ENCODE assay signal across 8 cellular contexts in the genomic region with DNA sequence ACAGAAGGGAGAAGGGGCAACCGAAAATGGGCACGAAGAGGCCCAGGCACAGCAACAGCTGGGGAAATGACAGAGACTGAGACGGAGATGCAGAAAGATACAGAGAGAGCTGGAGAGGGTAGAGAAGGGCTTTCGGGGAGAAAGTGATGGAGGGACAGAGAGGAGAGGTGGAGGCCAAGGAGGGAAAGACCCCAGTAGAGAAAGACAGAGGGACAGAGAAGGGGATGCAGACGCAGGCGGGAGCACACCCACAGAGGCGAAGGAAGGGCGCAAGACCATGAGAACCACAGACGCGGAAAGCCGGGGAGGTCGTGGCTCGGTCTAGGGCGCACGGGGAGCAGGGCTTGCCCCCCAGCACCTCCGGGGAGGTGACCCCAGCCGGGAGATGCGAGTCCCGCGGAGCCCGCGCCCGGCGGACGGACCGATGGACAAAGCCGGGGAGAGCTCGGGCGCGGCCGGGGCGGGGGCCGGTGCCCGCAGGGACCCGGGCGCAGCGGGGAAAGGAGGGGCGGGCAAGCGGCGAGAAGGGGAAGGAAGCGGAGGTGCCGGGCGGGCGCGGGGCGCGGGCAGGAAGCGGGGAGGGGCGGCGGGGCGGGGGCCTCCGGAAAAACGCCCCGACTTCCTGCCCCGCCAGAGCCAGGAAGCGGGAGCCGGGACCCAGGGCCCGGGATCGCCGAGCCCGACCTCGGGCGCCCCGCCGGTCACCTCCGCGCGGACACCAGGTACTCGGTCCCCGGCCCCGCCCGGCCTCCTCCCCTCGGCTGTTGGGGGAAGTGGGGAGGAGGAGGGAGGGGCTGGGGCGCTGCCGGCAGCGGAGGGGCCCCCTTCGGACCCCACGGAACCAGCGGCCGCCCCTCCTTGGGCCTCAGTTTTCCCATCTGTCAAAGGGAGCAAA. TPM values are rescaled to one million over a fixed set of nuclear protein-coding genes. Genes with fewer than 3 reads are reported as not detected.
DNase-seq lines count a peak whose midpoint lies in the region; ATAC-seq, FAIRE-seq and TF ChIP-seq lines count a peak whose summit lies in the region.

A gene with protein sequence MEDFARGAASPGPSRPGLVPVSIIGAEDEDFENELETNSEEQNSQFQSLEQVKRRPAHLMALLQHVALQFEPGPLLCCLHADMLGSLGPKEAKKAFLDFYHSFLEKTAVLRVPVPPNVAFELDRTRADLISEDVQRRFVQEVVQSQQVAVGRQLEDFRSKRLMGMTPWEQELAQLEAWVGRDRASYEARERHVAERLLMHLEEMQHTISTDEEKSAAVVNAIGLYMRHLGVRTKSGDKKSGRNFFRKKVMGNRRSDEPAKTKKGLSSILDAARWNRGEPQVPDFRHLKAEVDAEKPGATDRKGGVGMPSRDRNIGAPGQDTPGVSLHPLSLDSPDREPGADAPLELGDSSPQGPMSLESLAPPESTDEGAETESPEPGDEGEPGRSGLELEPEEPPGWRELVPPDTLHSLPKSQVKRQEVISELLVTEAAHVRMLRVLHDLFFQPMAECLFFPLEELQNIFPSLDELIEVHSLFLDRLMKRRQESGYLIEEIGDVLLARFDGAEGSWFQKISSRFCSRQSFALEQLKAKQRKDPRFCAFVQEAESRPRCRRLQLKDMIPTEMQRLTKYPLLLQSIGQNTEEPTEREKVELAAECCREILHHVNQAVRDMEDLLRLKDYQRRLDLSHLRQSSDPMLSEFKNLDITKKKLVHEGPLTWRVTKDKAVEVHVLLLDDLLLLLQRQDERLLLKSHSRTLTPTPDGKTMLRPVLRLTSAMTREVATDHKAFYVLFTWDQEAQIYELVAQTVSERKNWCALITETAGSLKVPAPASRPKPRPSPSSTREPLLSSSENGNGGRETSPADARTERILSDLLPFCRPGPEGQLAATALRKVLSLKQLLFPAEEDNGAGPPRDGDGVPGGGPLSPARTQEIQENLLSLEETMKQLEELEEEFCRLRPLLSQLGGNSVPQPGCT (plus strand): TSS at position 617 of the 895 bp plus-strand sequence. CDS start 4,899 bp downstream, outside the sequence.

- no peaks in the 10 kb centered on the region for H3K27me3 ChIP-seq in BJ (ENCODE audit: control insufficient read depth, insufficient read depth, low read length)
- H3K27me3 ChIP-seq in GM12878 (replicated peaks in 1 of 2; ENCODE audit: control insufficient read depth in 2 of 2, insufficient read depth in 2 of 2, low read length in 1 of 2): no peaks in the 10 kb centered on the region
- peaks cover 19% of the 10 kb centered on the region for H3K27me3 ChIP-seq in iPS-15b (ENCODE audit: control insufficient read depth, insufficient read depth, low read length)

- H3K4me1 Mint-ChIP-seq in T-cell: peaks cover 54 to 69% (median 67%) of the 10 kb centered on the region in 3 donors

- SMC1A ChIA-PET in GM12878 (lab: Charles Lee; ENCODE audit: uncharacterized antibody, unreplicated experiment): interaction anchor here (0.7 to 2.1 kb wide), 2 partner anchors 20 to 23 kb away, joined by 3 to 6 read pairs; a partner anchor contains a TSS

- H3K36me3 ChIP-seq in BJ (ENCODE audit: control insufficient read depth, insufficient read depth, low read length): peaks cover 2% of the 10 kb centered on the region; the same call in 1 of the 2 replicates
- H3K36me3 ChIP-seq in GM12878 (ENCODE audit: control insufficient read depth in 2 of 2, insufficient read depth in 2 of 2, low read length in 1 of 2): peaks cover 4 to 7% of the 10 kb centered on the region in 2 experiments; a peak in 3 of 4 replicates
- H3K36me3 ChIP-seq in iPS-15b (ENCODE audit: control insufficient read depth, insufficient read depth, low read length): no peaks in the 10 kb centered on the region

- no TSS peak for BruUV-seq in GM12878 (replicated peaks; lab: Mats Ljungman, UMichigan)

- 0% methylated on average over 26 of the region's 80 CpGs for WGBS in GM12878 (ENCODE audit: insufficient coverage, insufficient replicate concordance, low lambda C conversion rate, missing lambda C conversion rate)

- peak within 1 kb of the TSS; percentile 99 for H3K4me3 ChIP-seq in BJ (ENCODE audit: low read depth, low read length)
- peak within 1 kb of the TSS; percentile 82 for H3K4me3 ChIP-seq in HFF-Myc (replicated peaks; ENCODE audit: low read depth, low read length)
- peak within 1 kb of the TSS; percentile 89 for H3K4me3 ChIP-seq in GM12878
- H3K4me3 ChIP-seq in iPS-15b (ENCODE audit: low read depth, low read length): peak within 1 kb of the TSS; percentile 78
- peak within 1 kb of the TSS; percentile 67 to 100 (median 81) for H3K4me3 ChIP-seq in skin epidermis

- H3K9ac ChIP-seq in GM12878 (ENCODE audit: control insufficient read depth, insufficient read depth, low read length) (peak within 1 kb of the TSS; percentile 73), iPS-15b (ENCODE audit: low read depth, low read length) (peak within 1 kb of the TSS; percentile 13)

- peak within 1 kb of the TSS; percentile 42 for H2AFZ ChIP-seq in GM12878 (ENCODE audit: control insufficient read depth, low read depth, low read length)

- H3K27ac ChIP-seq in GM12878 (ENCODE audit: control insufficient read depth, insufficient read depth) (peak within 1 kb of the TSS; percentile 87), skin epidermis (peak within 1 kb of the TSS; percentile 87 to 100 (median 95))

- TF ChIP-seq POLR2A in GM12878 (IDR thresholded peaks at IDR 0.05; ENCODE audit: low read depth, low read length): peak; percentile 70; the same call in 1 of the 2 replicates

- RAD21 ChIA-PET in GM12878 (lab: Charles Lee; ENCODE audit: unreplicated experiment): interaction anchor here (7.1 kb wide), 1 partner anchor 9 kb away, joined by 120 read pairs; a partner anchor contains a TSS

- H3K4me1 ChIP-seq in GM12878 (ENCODE audit: control insufficient read depth, insufficient read depth, low read length) (peaks cover 34% of the 10 kb centered on the region), iPS-15b (ENCODE audit: control insufficient read depth, insufficient read depth, low read length) (peaks cover 10% of the 10 kb centered on the region)

- TF ChIP-seq EP300 in GM12878 (IDR thresholded peaks at IDR 0.05; ENCODE audit: borderline replicate concordance in 1 of 2, control insufficient read depth in 1 of 2, low read depth in 2 of 2, low read length in 2 of 2): no peak

- POLR2A ChIA-PET in BJ (lab: Charles Lee) (interaction anchor here (0.6 kb wide), 1 partner anchor 42 kb away, joined by 13 read pairs; no protein-coding TSS in a partner anchor), T-cell (lab: Charles Lee) (interaction anchor here (0.7 to 1.1 kb wide), 2 partner anchors 8 to 21 kb away, joined by 3 to 4 read pairs; no protein-coding TSS in a partner anchor), GM12878 (lab: Charles Lee) (interaction anchor here (0.6 to 6.9 kb wide), 8 partner anchors 10 to 623 kb away, joined by 3 to 90 read pairs (median 6); a partner anchor contains a TSS)

- intact Hi-C loops in GM12878 (cut with micrococcal nuclease; ENCODE audit: unreplicated experiment): no loop called here

- ATAC-seq in T-cell (replicated peaks in 1 of 4) (peak; percentile 19 to 27 (median 25)), GM12878 (peak; percentile 36)

- H3K9me3 Mint-ChIP-seq in T-cell: no peaks in the 10 kb centered on the region

- peaks cover 73% of the 10 kb centered on the region for H3K79me2 ChIP-seq in GM12878 (ENCODE audit: control insufficient read depth, insufficient read depth, low read length)

- H3K9me3 ChIP-seq in GM12878 (replicated peaks; ENCODE audit: control insufficient read depth, insufficient read depth, low read length) (no peaks in the 10 kb centered on the region), iPS-15b (ENCODE audit: control insufficient read depth, insufficient read depth, low read length) (no peaks in the 10 kb centered on the region)

- FAIRE-seq in GM12878 (lab: Jason Lieb, UNC): peak; percentile 18

- peak within 1 kb of the TSS; percentile 98 to 100 (median 99) for H3K4me3 Mint-ChIP-seq in T-cell

- TF ChIP-seq RAD21 in GM12878 (IDR thresholded peaks at IDR 0.05; ENCODE audit: insufficient read depth, low read depth, low read length): no peak

- H3K36me3 Mint-ChIP-seq in T-cell: peaks cover 30% of the 10 kb centered on the region

- H3K27me3 Mint-ChIP-seq in T-cell: no peaks in the 10 kb centered on the region

- in situ Hi-C loops in GM12878 (cut with MboI): no loop called here

- peak within 1 kb of the TSS; percentile 90 for H3K4me2 ChIP-seq in GM12878 (ENCODE audit: control insufficient read depth, insufficient read depth)

- peak within 1 kb of the TSS; percentile 100 for H3K27ac Mint-ChIP-seq in T-cell

- CTCF ChIA-PET in BJ (lab: Yijun Ruan, JAX): interaction anchor here (0.8 to 2.3 kb wide), 3 partner anchors 9 to 75 kb away, joined by 3 to 7 read pairs (median 4); no protein-coding TSS in a partner anchor
- CTCF ChIA-PET in T-cell (lab: Charles Lee): interaction anchor here in 1 of 2 donors (1.9 kb wide), 1 partner anchor 8 kb away, joined by 9 read pairs; no protein-coding TSS in a partner anchor
- CTCF ChIA-PET in GM12878 (lab: Yijun Ruan, JAX): interaction anchor here (6.2 to 10.8 kb wide), 2 partner anchors 8 to 23 kb away, joined by 49 to 136 read pairs; a partner anchor contains a TSS

- DNase-seq in BJ (ENCODE audit: low read depth): no peak
- no peak for DNase-seq in HFF-Myc (ENCODE audit: extremely low read depth, low read depth)
- peak in 31 of 34 experiments; percentile 21 to 74 (median 55) for DNase-seq in T-cell
- no peak for DNase-seq in GM12878 (ENCODE audit: low read depth, low spot score)
- no peak for DNase-seq in LoVo (ENCODE audit: low spot score)
- DNase-seq in GM19240 (ENCODE audit: insufficient read length, low spot score): no peak

- no peaks in the 10 kb centered on the region for H4K20me1 ChIP-seq in GM12878 (ENCODE audit: control insufficient read depth, insufficient read depth)

- no peak for TF ChIP-seq CTCF in BJ (IDR thresholded peaks at IDR 0.05; ENCODE audit: insufficient read depth, low read depth, low read length)
- TF ChIP-seq CTCF in HFF-Myc (IDR thresholded peaks at IDR 0.05; ENCODE audit: low read depth, low read length, missing control alignments): no peak
- TF ChIP-seq CTCF in GM12878 (IDR thresholded peaks at IDR 0.05 in 2 of 3, conservative IDR thresholded peaks at IDR 0.05 in 1 of 3; ENCODE audit: control insufficient read depth in 2 of 3, extremely low read depth in 1 of 3, insufficient read depth in 1 of 3, low read depth in 3 of 3, low read length in 3 of 3): no peak

RNA-seq across cellular contexts. Expression of the gene that starts here (rescaled TPM):
- 24.4 and 41.0 TPM in 2 replicates for polyA plus RNA-seq in BJ (2011; rRNA removed)
- polyA minus RNA-seq in BJ (2011; rRNA and poly(A)+ RNA removed): 19.2 and 22.2 TPM in 2 replicates
- 1,000 to 10,000 TPM; 1,130 to 1,360 (median 1,288) TPM for total RNA-seq in T-cell
- total RNA-seq in GM12878 (2013; cell fraction: nucleolus; rRNA removed): 129 and 142 TPM in 2 replicates
- 63.3 and 67.8 TPM in 2 replicates for total RNA-seq in GM12878 (2014; rRNA removed)
- total RNA-seq in GM12878 (2014; rRNA removed; fragmentation: Illumina TruSeq; extraction: Trizol): 21.2 and 21.7 TPM in 2 replicates
- total RNA-seq in GM12878 (2021): 185 and 207 TPM in 2 replicates
- 58.7 TPM for polyA plus RNA-seq in GM12878 (2011; ENCODE audit: low read depth)
- 22.5 and 40.1 TPM in 2 replicates for polyA plus RNA-seq in GM12878 (2011; rRNA removed)
- polyA plus RNA-seq in GM12878 (2011; cell fraction: cytosol; rRNA removed): 52.3 and 74.7 TPM in 2 replicates
- 425 and 583 TPM in 2 replicates for polyA plus RNA-seq in GM12878 (2011; cell fraction: nucleus; rRNA removed)
- 158 and 192 TPM in 2 replicates for polyA plus RNA-seq in GM12878 (2012)
- 13.4 and 35.3 TPM in 2 replicates for polyA plus RNA-seq in GM12878 (2014; fragmentation: Illumina TruSeq; extraction: Trizol)
- 1 to 10 TPM; 1.2 to 5.9 TPM for polyA plus RNA-seq in GM12878 (2014; fragmentation: Nextera tagmentation; extraction: Ambion mirVana)
- polyA plus RNA-seq in GM12878 (2014; rRNA removed): 151 and 182 TPM in 2 replicates
- polyA plus RNA-seq in GM12878 (2016; fragmentation: Nextera tagmentation; extraction: Ambion mirVana): 100 to 1,000 TPM in 1 of 2 experiments, 10 to 100 TPM in 1; 89.7 to 110 TPM
- 21.7 and 42.7 TPM in 2 replicates for polyA minus RNA-seq in GM12878 (2011; rRNA and poly(A)+ RNA removed)
- 28.9 and 30.2 TPM in 2 replicates for polyA minus RNA-seq in GM12878 (2011; cell fraction: cytosol; rRNA and poly(A)+ RNA removed)
- 40.9 and 71.2 TPM in 2 replicates for polyA minus RNA-seq in GM12878 (2011; cell fraction: nucleus; rRNA and poly(A)+ RNA removed)

Comparison
In these comparisons a context has a peak if more than half of its experiments do, and no peak if none do; other contexts are left out.
1. RNA of the gene that starts here (total RNA-seq): 1,130 to 1,360 TPM in T-cell; 21.2 to 207 TPM in GM12878; every median in the first group is over 4 times any median in the second.
2. DNase-seq: peak in T-cell (31 of 34); none in BJ (single experiment), HFF-Myc (single experiment), GM12878 (single experiment), LoVo (single experiment) and GM19240 (single experiment).
3. Peak in every context shown above with its lines, with median percentiles within 50 percentile points of each other: H3K4me3 ChIP-seq.